8 cellular contexts compared by ENCODE assay signal in genomic region chr15:52295421-52295991, GRCh38. TPM values are rescaled to one million over a fixed set of nuclear protein-coding genes. Genes with fewer than 3 reads are reported as not detected.
DNase-seq lines count a peak whose midpoint lies in the region; ATAC-seq, FAIRE-seq and TF ChIP-seq lines count a peak whose summit lies in the region.

TSS of gene MYO5C (minus strand) at chr15:52295804. CDS start at chr15:52295636, 168 bp downstream.

- POLR2A ChIA-PET in endothelial cell of umbilical vein (lab: Charles Lee) = interaction anchor here (0.6 to 1.8 kb wide), 2 partner anchors 34 to 61 kb away, joined by 8 to 14 read pairs; no protein-coding TSS in a partner anchor

- intact Hi-C loops in endothelial cell of umbilical vein (cut with micrococcal nuclease) = loop anchor here (1.0 kb wide), 1 partner anchor 33 kb away; no protein-coding TSS in a partner anchor

- peak within 1 kb of the TSS; percentile 77 for H3K4me3 ChIP-seq in HUES64 (ENCODE audit: low read length)
- H3K4me3 ChIP-seq in RWPE2 (ENCODE audit: severe bottlenecking) = peak within 1 kb of the TSS; percentile 63
- peak within 1 kb of the TSS; percentile 32 to 72 (median 57) for H3K4me3 ChIP-seq in endothelial cell of umbilical vein (replicated peaks in 1 of 3; ENCODE audit: insufficient read depth in 1 of 3, low read depth in 1 of 3, low read length in 3 of 3)

- BruUV-seq in endothelial cell of umbilical vein (replicated peaks; lab: Mats Ljungman, UMichigan) = no TSS peak

- peak within 1 kb of the TSS; percentile 86 for H2AFZ ChIP-seq in endothelial cell of umbilical vein (ENCODE audit: low read depth, low read length)

- peaks cover 10% of the 10 kb centered on the region; the same call in 1 of the 2 replicates for H3K4me1 ChIP-seq in HUES64 (ENCODE audit: insufficient read depth, low read length)
- H3K4me1 ChIP-seq in RWPE2 (ENCODE audit: insufficient read depth, poor library complexity, severe bottlenecking) = peaks cover 9% of the 10 kb centered on the region
- peaks cover 8% of the 10 kb centered on the region for H3K4me1 ChIP-seq in endothelial cell of umbilical vein (ENCODE audit: control insufficient read depth, extremely low read depth, insufficient read depth, low read length)

- no peak within 1 kb of the TSS for H3K27ac ChIP-seq in HUES64 (ENCODE audit: low read depth, low read length)
- H3K27ac ChIP-seq in RWPE2 (ENCODE audit: poor library complexity, severe bottlenecking) = peak within 1 kb of the TSS; percentile 38
- H3K27ac ChIP-seq in endothelial cell of umbilical vein (ENCODE audit: insufficient read depth, low read depth, low read length) = no peak within 1 kb of the TSS

- peaks cover 11% of the 10 kb centered on the region for H3K36me3 ChIP-seq in HUES64 (ENCODE audit: insufficient read depth, low read length)
- peaks cover 3% of the 10 kb centered on the region; the same call in 1 of the 2 replicates for H3K36me3 ChIP-seq in RWPE2 (ENCODE audit: low read depth)
- no peaks in the 10 kb centered on the region for H3K36me3 ChIP-seq in endothelial cell of umbilical vein (ENCODE audit: control insufficient read depth in 2 of 2, extremely low read depth in 1 of 2, insufficient read depth in 2 of 2, low read length in 2 of 2)

- H3K9me3 ChIP-seq in HUES64 (ENCODE audit: insufficient read depth, low read depth, low read length) = no peaks in the 10 kb centered on the region
- H3K9me3 ChIP-seq in RWPE2 (ENCODE audit: severe bottlenecking) = peaks cover 5% of the 10 kb centered on the region
- no peaks in the 10 kb centered on the region for H3K9me3 ChIP-seq in endothelial cell of umbilical vein (replicated peaks; ENCODE audit: control insufficient read depth, insufficient read depth, low read length)

- no peak for TF ChIP-seq POLR2A in endothelial cell of umbilical vein (IDR thresholded peaks at IDR 0.05; ENCODE audit: low read depth, low read length)

- under 1% methylated on average over 65 of the region's 65 CpGs for WGBS in HUES64

- DNase-seq in COR-L47 (lab: John Stamatoyannopoulos, UW) (peak; percentile 84), RWPE2 (ENCODE audit: low spot score) (peak; percentile 97), endothelial cell of umbilical vein (ENCODE audit: low read depth, low spot score) (peak; percentile 95), midbrain (lab: John Stamatoyannopoulos, UW) (peak; percentile 11), ureter (ENCODE audit: low spot score) (peak; percentile 80), COLO829 (ENCODE audit: low spot score) (no peak)

- CTCF ChIA-PET in endothelial cell of umbilical vein (lab: Charles Lee) = interaction anchor here (0.7 to 2.0 kb wide), 6 partner anchors 14 to 440 kb away, joined by 3 to 7 read pairs (median 4); no protein-coding TSS in a partner anchor

- no peaks in the 10 kb centered on the region for H3K79me2 ChIP-seq in endothelial cell of umbilical vein (ENCODE audit: control insufficient read depth, insufficient read depth, low read length)

- H3K9ac ChIP-seq in HUES64 (ENCODE audit: low read depth, low read length) (peak within 1 kb of the TSS; percentile 85), endothelial cell of umbilical vein (replicated peaks; ENCODE audit: extremely low read depth, insufficient read depth, low read length) (peak within 1 kb of the TSS; percentile 60)

- H4K20me1 ChIP-seq in endothelial cell of umbilical vein (replicated peaks; ENCODE audit: control insufficient read depth, extremely low read depth, insufficient read depth, low read length) = no peaks in the 10 kb centered on the region

- dilution Hi-C loops in endothelial cell of umbilical vein (cut with MboI; ENCODE audit: extremely low pct_ligation_motif_present, low sequenced_read_pairs) = no loop called here

- peak; percentile 97 for ATAC-seq in RWPE2 (ENCODE audit: low read depth)
- no peak for ATAC-seq in GM19328 (IDR thresholded peaks at IDR 0.05; ENCODE audit: unreplicated experiment)

- no peaks in the 10 kb centered on the region for H3K9me1 ChIP-seq in endothelial cell of umbilical vein (replicated peaks; ENCODE audit: control insufficient read depth, extremely low read depth, insufficient read depth, low read length)

- H3K27me3 ChIP-seq in HUES64 (ENCODE audit: insufficient read depth, low read length) (no peaks in the 10 kb centered on the region), RWPE2 (ENCODE audit: insufficient read depth, poor library complexity, severe bottlenecking) (no peaks in the 10 kb centered on the region), endothelial cell of umbilical vein (ENCODE audit: control insufficient read depth in 2 of 2, insufficient read depth in 2 of 2, low read length in 2 of 2) (peaks cover 0 to 3% of the 10 kb centered on the region in 2 experiments)

- FAIRE-seq in endothelial cell of umbilical vein (lab: Jason Lieb, UNC) = no peak

- H3K4me2 ChIP-seq in endothelial cell of umbilical vein (ENCODE audit: insufficient read depth, low read length) = peak within 1 kb of the TSS; percentile 87

- TF ChIP-seq CTCF in RWPE2 (IDR thresholded peaks at IDR 0.05; ENCODE audit: poor library complexity, severe bottlenecking) = no peak
- no peak for TF ChIP-seq CTCF in endothelial cell of umbilical vein (IDR thresholded peaks at IDR 0.05; ENCODE audit: extremely low read depth in 1 of 2, insufficient read depth in 1 of 2, low read depth in 1 of 2, low read length in 2 of 2)

TF ChIP-seq in endothelial cell of umbilical vein, 7 proteins besides CTCF, POLR2A, EP300 and RAD21:
- TF ChIP-seq JUN (IDR thresholded peaks at IDR 0.05; ENCODE audit: borderline replicate concordance, insufficient read depth, insufficient read length, low read depth) (no peak), POLR2AphosphoS5 (IDR thresholded peaks at IDR 0.05; ENCODE audit: insufficient read depth, low read depth, low read length) (peak; percentile 34)

RNA-seq across cellular contexts. Expression of gene MYO5C, which starts in this region (rescaled TPM):
- polyA plus RNA-seq in HUES64 (2013, experiment 1 of 2) = 9.7 TPM
- 8.1 TPM for polyA plus RNA-seq in HUES64 (2013, experiment 2 of 2)
- 18.4 and 19.4 TPM in 2 replicates for total RNA-seq in endothelial cell of umbilical vein
- 4.2 and 7.5 TPM in 2 replicates for polyA plus RNA-seq in endothelial cell of umbilical vein
- 4.1 and 5.1 TPM in 2 replicates for polyA plus RNA-seq in endothelial cell of umbilical vein (2011; cell fraction: cytosol; rRNA removed)
- 20.3 and 23.1 TPM in 2 replicates for polyA plus RNA-seq in endothelial cell of umbilical vein (2011; cell fraction: nucleus; rRNA removed)
- 3.4 TPM in 2 replicates for polyA plus RNA-seq in endothelial cell of umbilical vein (2012)
- polyA minus RNA-seq in endothelial cell of umbilical vein = 37.4 and 39.6 TPM in 2 replicates
- 4.5 TPM for polyA minus RNA-seq in endothelial cell of umbilical vein (2011; cell fraction: cytosol; rRNA and poly(A)+ RNA removed)
- polyA minus RNA-seq in endothelial cell of umbilical vein (2011; cell fraction: nucleus; rRNA and poly(A)+ RNA removed) = 27.8 and 34.3 TPM in 2 replicates
- total RNA-seq in ureter = 56.3 TPM
